In genomic region chr19:38360839-38361631, GRCh38 we compare ENCODE assay signal across 6 cellular contexts. TPM values are rescaled to one million over a fixed set of nuclear protein-coding genes. Genes with fewer than 3 reads are reported as not detected.
DNase-seq lines count a peak whose midpoint lies in the region; ATAC-seq and TF ChIP-seq lines count a peak whose summit lies in the region.

No MANE protein-coding gene starts in this region.

- H3K27me3 ChIP-seq in suprapubic skin = peaks cover 19% of the 10 kb centered on the region

- H3K4me1 Mint-ChIP-seq in T-helper 2 cell treated with Interferon-gamma antibody and Interleukin-4, amounts not matched to agents 5 μg/mL and 100 μg/mL, for 36 hours (ENCODE audit: low read depth) = peaks cover 12% of the 10 kb centered on the region

- TF ChIP-seq CTCF in fibroblast of villous mesenchyme (IDR thresholded peaks at IDR 0.05; ENCODE audit: insufficient read depth, low read depth, low read length) (no peak), suprapubic skin (IDR thresholded peaks at IDR 0.05) (no peak)

- no peak for TF ChIP-seq EP300 in suprapubic skin (IDR thresholded peaks at IDR 0.05)

- H3K4me3 ChIP-seq in fibroblast of villous mesenchyme (ENCODE audit: low read depth, low read length) (peak overlapping the region; percentile 73), suprapubic skin (peak overlapping the region; percentile 70)

- no peak for DNase-seq in T-helper 2 cell treated with Interferon-gamma antibody and Interleukin-4, amounts not matched to agents 5 μg/mL and 100 μg/mL, for 36 hours (ENCODE audit: low spot score)
- DNase-seq in T-helper 2 cell (no peak), fibroblast of villous mesenchyme (ENCODE audit: low read depth) (no peak), suprapubic skin (ENCODE audit: low spot score in 2 of 2) (no peak)

- TF ChIP-seq POLR2A in suprapubic skin (IDR thresholded peaks at IDR 0.05) = no peak

- no peak overlapping the region for H3K27ac ChIP-seq in suprapubic skin

- no peaks in the 10 kb centered on the region for H3K36me3 Mint-ChIP-seq in T-helper 2 cell treated with Interferon-gamma antibody and Interleukin-4, amounts not matched to agents 5 μg/mL and 100 μg/mL, for 36 hours (ENCODE audit: low read depth)

- no peaks in the 10 kb centered on the region for H3K36me3 ChIP-seq in suprapubic skin

- 12% methylated on average over 21 of the region's 23 CpGs for WGBS in suprapubic skin

- H3K27ac Mint-ChIP-seq in T-helper 2 cell treated with Interferon-gamma antibody and Interleukin-4, amounts not matched to agents 5 μg/mL and 100 μg/mL, for 36 hours = peak overlapping the region; percentile 28

- H3K9me3 Mint-ChIP-seq in T-helper 2 cell treated with Interferon-gamma antibody and Interleukin-4, amounts not matched to agents 5 μg/mL and 100 μg/mL, for 36 hours = no peaks in the 10 kb centered on the region

- no peak for ATAC-seq in HG03097 (IDR thresholded peaks at IDR 0.05; ENCODE audit: low FRiP score, unreplicated experiment)
- no peak for ATAC-seq in GM21515 (IDR thresholded peaks at IDR 0.05; ENCODE audit: unreplicated experiment)

- H3K4me1 ChIP-seq in suprapubic skin = peaks cover 21% of the 10 kb centered on the region

- no peaks in the 10 kb centered on the region for H3K9me3 ChIP-seq in suprapubic skin

- peak overlapping the region; percentile 93 for H3K4me3 Mint-ChIP-seq in T-helper 2 cell treated with Interferon-gamma antibody and Interleukin-4, amounts not matched to agents 5 μg/mL and 100 μg/mL, for 36 hours

- H3K27me3 Mint-ChIP-seq in T-helper 2 cell treated with Interferon-gamma antibody and Interleukin-4, amounts not matched to agents 5 μg/mL and 100 μg/mL, for 36 hours (ENCODE audit: low read depth) = peaks cover 41% of the 10 kb centered on the region

RNA-seq across cellular contexts. Expression of gene PSMD8, which starts 13.3 kb away (rescaled TPM):
- total RNA-seq in fibroblast of villous mesenchyme (277 and 299 TPM in 2 replicates), suprapubic skin (100 to 1,000 TPM; 190 to 303 (median 296) TPM)

RNA-seq across cellular contexts. Expression of gene CATSPERG, which starts 25.4 kb away (rescaled TPM):
- 1.3 and 1.7 TPM in 2 replicates for total RNA-seq in fibroblast of villous mesenchyme
- total RNA-seq in suprapubic skin = 10 to 100 TPM in 2 of 4 donors, 1 to 10 TPM in 2; 4.1 to 26.3 (median 13.8) TPM

RNA-seq across cellular contexts. Expression of gene GGN, which starts 26.8 kb away (rescaled TPM):
- total RNA-seq in fibroblast of villous mesenchyme = 0.32 and 0.86 TPM in 2 replicates
- under 1 TPM in 3 of 4 donors, not detected in 1; 0.26 to 0.68 (median 0.60) TPM for total RNA-seq in suprapubic skin

RNA-seq across cellular contexts. Expression of gene SPRED3, which starts 27.5 kb away (rescaled TPM):
- total RNA-seq in fibroblast of villous mesenchyme (3.9 TPM in 2 replicates), suprapubic skin (1 to 10 TPM in 2 of 4 donors, under 1 TPM in 2; 0.44 to 3.5 (median 1.2) TPM)

RNA-seq across cellular contexts. Expression of gene KCNK6, which starts 41.4 kb away (rescaled TPM):
- total RNA-seq in fibroblast of villous mesenchyme (8.6 and 9.3 TPM in 2 replicates), suprapubic skin (10 to 100 TPM; 18.6 to 27.4 (median 22.8) TPM)
